In genomic region chr10:51894752-51895151, GRCh38 we compare ENCODE assay signal across 22 cellular contexts.
DNase-seq lines count a peak whose midpoint lies in the region; TF ChIP-seq lines count a peak whose summit lies in the region.
"Had no signal": no experiment of that assay in that cellular context is flagged by ENCODE, and none has a peak within 500 bp of the region (broad histone marks: within the 10 kb centered on the region; RNA-seq: fewer than 3 reads in every experiment).

No MANE protein-coding gene starts in this region.

- H3K9ac ChIP-seq in skeletal muscle tissue (ENCODE audit: low read depth in 1 of 3, low read length in 3 of 3), result no peak overlapping the region

- no peaks in the 10 kb centered on the region for H3K27me3 ChIP-seq in left ventricle myocardium inferior (ENCODE audit: low read depth)
- H3K27me3 ChIP-seq in skeletal muscle tissue (ENCODE audit: control insufficient read depth in 3 of 3, insufficient read depth in 3 of 3, low read length in 3 of 3), result no peaks in the 10 kb centered on the region
- H3K27me3 ChIP-seq: BE2C had no signal

- H3K4me3 Mint-ChIP-seq in chondrocyte (ENCODE audit: unreplicated experiment), result no peak overlapping the region
- H3K4me3 Mint-ChIP-seq: activated CD8-positive, alpha-beta T cell treated with anti-CD3 and anti-CD28 coated beads for 36 hours; activated naive CD8-positive, alpha-beta T cell treated with anti-CD3 and anti-CD28 coated beads, Interleukin-2, amount 50 U/mL, for 24 hours; activated T-helper 1 cell treated with anti-CD3 and anti-CD28 coated beads, Interleukin-12 subunit alpha, Interleukin-12 subunit beta, Interleukin-2, Interleukin-4 antibody, amounts not matched to agents 30 ng/mL and 10 ng/mL and 1 ng/mL, durations not matched to agents 14 hours and 24 hours and 36 hours had no signal

- no peak for TF ChIP-seq CTCF in chondrocyte (IDR thresholded peaks at IDR 0.05)
- no peak for TF ChIP-seq CTCF in left ventricle myocardium inferior (IDR thresholded peaks at IDR 0.05; ENCODE audit: borderline replicate concordance)

- H3K9me3 ChIP-seq in left ventricle myocardium inferior (replicated peaks) (no peaks in the 10 kb centered on the region), skeletal muscle tissue (ENCODE audit: control insufficient read depth in 3 of 3, low read length in 3 of 3) (no peaks in the 10 kb centered on the region)
- H3K9me3 ChIP-seq: BE2C had no signal

- H3K36me3 Mint-ChIP-seq in chondrocyte (ENCODE audit: low read depth), result no peaks in the 10 kb centered on the region

- H3K36me3 ChIP-seq in left ventricle myocardium inferior (no peaks in the 10 kb centered on the region), skeletal muscle tissue (ENCODE audit: control insufficient read depth in 3 of 3, insufficient read depth in 3 of 3, low read length in 3 of 3) (no peaks in the 10 kb centered on the region)
- H3K36me3 ChIP-seq: BE2C had no signal

- no peaks in the 10 kb centered on the region for H3K27me3 Mint-ChIP-seq in chondrocyte (ENCODE audit: low read depth)
- H3K27me3 Mint-ChIP-seq: activated naive CD8-positive, alpha-beta T cell treated with anti-CD3 and anti-CD28 coated beads, Interleukin-2, amount 50 U/mL, for 24 hours had no signal

- H3K4me3 ChIP-seq in left ventricle myocardium inferior (no peak overlapping the region), skeletal muscle tissue (ENCODE audit: low read length in 3 of 3) (no peak overlapping the region)

- H3K9me3 Mint-ChIP-seq in chondrocyte (ENCODE audit: low read depth), result no peaks in the 10 kb centered on the region
- H3K9me3 Mint-ChIP-seq: activated CD8-positive, alpha-beta T cell treated with anti-CD3 and anti-CD28 coated beads for 36 hours; activated naive CD8-positive, alpha-beta T cell treated with anti-CD3 and anti-CD28 coated beads, Interleukin-2, amount 50 U/mL, for 24 hours; activated T-helper 1 cell treated with anti-CD3 and anti-CD28 coated beads, Interleukin-12 subunit alpha, Interleukin-12 subunit beta, Interleukin-2, Interleukin-4 antibody, amounts not matched to agents 30 ng/mL and 10 ng/mL and 1 ng/mL, durations not matched to agents 14 hours and 24 hours and 36 hours had no signal

- H3K4me1 ChIP-seq in left ventricle myocardium inferior, result peaks cover 40% of the 10 kb centered on the region
- H3K4me1 ChIP-seq in skeletal muscle tissue (ENCODE audit: control insufficient read depth in 3 of 3, insufficient read depth in 3 of 3, low read length in 3 of 3), result peaks cover 0 to 8% (median 0%) of the 10 kb centered on the region in 3 donors
- H3K4me1 ChIP-seq: BE2C had no signal

- H3K4me1 Mint-ChIP-seq in chondrocyte (ENCODE audit: low read depth), result peaks cover 16% of the 10 kb centered on the region
- H3K4me1 Mint-ChIP-seq: activated naive CD8-positive, alpha-beta T cell treated with anti-CD3 and anti-CD28 coated beads, Interleukin-2, amount 50 U/mL, for 24 hours had no signal

- peak; percentile 16 for DNase-seq in EH (ENCODE audit: low read depth)
- no peak for DNase-seq in chondrocyte (ENCODE audit: low spot score)
- DNase-seq in left ventricle myocardium inferior, result no peak
- no peak for DNase-seq in activated T-cell treated with anti-CD3 and anti-CD28 coated beads, Interleukin-2, amount 50 U/mL, for 1 hour
- DNase-seq in cerebellar cortex (ENCODE audit: low spot score), result no peak
- DNase-seq in iPS-NIHi7 (ENCODE audit: extremely low spot score), result no peak
- no peak for DNase-seq in activated naive CD4-positive, alpha-beta T cell treated with anti-CD3 and anti-CD28 coated beads, Interleukin-2, amount 50 U/mL, for 16 hours
- DNase-seq: activated CD8-positive, alpha-beta T cell treated with anti-CD3 and anti-CD28 coated beads for 36 hours; activated naive CD8-positive, alpha-beta T cell treated with anti-CD3 and anti-CD28 coated beads, Interleukin-2, amount 50 U/mL, for 24 hours; BE2C; cortex of kidney; GF-D8; H7; Karpas-422; left colon; NCI-H1417; NK-92 treated with Interleukin-12 subunit alpha and Interleukin-12 subunit beta, amount 100 ng/mL, for 24 hours; posterior cingulate gyrus; RPMI8226; stimulated activated naive CD8-positive, alpha-beta T cell treated with anti-CD3 and anti-CD28 coated beads, Interleukin-15, Interleukin-2, amounts not matched to agents 100 U/mL and 50 U/mL, for 24 hours had no signal

- peak overlapping the region; percentile 78 for H3K27ac Mint-ChIP-seq in chondrocyte (ENCODE audit: unreplicated experiment)
- H3K27ac Mint-ChIP-seq: activated CD8-positive, alpha-beta T cell treated with anti-CD3 and anti-CD28 coated beads for 36 hours; activated naive CD8-positive, alpha-beta T cell treated with anti-CD3 and anti-CD28 coated beads, Interleukin-2, amount 50 U/mL, for 24 hours; activated T-helper 1 cell treated with anti-CD3 and anti-CD28 coated beads, Interleukin-12 subunit alpha, Interleukin-12 subunit beta, Interleukin-2, Interleukin-4 antibody, amounts not matched to agents 30 ng/mL and 10 ng/mL and 1 ng/mL, durations not matched to agents 14 hours and 24 hours and 36 hours had no signal

- intact Hi-C loops in left ventricle myocardium inferior (cut with micrococcal nuclease), result no loop called here

- H3K27ac ChIP-seq in left ventricle myocardium inferior (replicated peaks), result peak overlapping the region; percentile 70
- peak overlapping the region; percentile 28 for H3K27ac ChIP-seq in skeletal muscle tissue (ENCODE audit: low read depth, low read length)
